In the genomic region with DNA sequence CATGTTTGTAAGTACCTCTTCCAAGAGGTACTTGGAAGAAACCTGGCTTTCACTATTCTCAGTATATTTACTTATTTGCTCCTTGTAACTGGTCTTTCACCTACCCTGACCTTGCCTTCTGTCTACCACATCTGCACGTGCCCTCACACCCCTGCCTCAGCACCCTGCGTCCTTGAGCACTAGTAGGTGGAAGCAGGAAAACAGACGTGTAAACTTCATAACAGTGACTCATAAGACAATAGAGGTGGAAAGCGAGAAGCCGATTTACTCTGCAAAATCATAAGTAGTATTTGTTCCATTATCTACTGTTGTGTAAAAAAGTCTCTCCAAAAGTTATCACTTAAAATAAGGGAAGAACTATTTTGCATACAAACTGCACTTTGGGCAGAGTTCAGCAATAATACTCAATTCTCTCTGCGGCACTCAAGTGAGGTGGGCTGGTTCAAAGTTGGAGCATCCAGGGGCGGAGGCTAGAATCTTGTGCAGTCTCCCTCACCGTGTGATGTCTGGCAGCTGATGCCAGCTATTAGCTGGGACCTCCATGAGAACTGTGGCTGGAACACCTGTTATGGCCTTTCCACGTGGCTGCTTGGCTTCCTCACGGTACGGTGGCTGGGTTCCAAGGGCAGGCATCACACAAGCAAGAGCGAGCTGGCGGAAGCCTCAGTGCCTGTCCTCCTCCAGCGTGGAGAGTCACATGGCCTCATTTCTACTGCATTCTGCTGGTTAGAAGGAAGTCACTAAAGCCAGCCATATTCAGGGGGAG, we compare ENCODE assay signal across 8 cellular contexts. TPM values are rescaled to one million over a fixed set of nuclear protein-coding genes. Genes with fewer than 3 reads are reported as not detected.
DNase-seq lines count a peak whose midpoint lies in the region; ATAC-seq, FAIRE-seq and TF ChIP-seq lines count a peak whose summit lies in the region.

No MANE protein-coding gene starts in this region.

- H3K27me3 ChIP-seq in effector memory CD4-positive, alpha-beta T cell (replicated peaks; ENCODE audit: control insufficient read depth, insufficient read depth, low read length, poor library complexity, severe bottlenecking), result no peaks in the 10 kb centered on the region
- no peaks in the 10 kb centered on the region for H3K27me3 ChIP-seq in pancreas
- no peaks in the 10 kb centered on the region for H3K27me3 ChIP-seq in upper lobe of left lung

- TF ChIP-seq CTCF in A549 (IDR thresholded peaks at IDR 0.05) (no peak), pancreas (IDR thresholded peaks at IDR 0.05) (no peak), upper lobe of left lung (IDR thresholded peaks at IDR 0.05) (no peak)

- WGBS in A549 (ENCODE audit: missing lambda C conversion rate), result 44% methylated on average over 14 of the region's 14 CpGs
- 11 to 14% methylated on average over 14 of the region's 14 CpGs for WGBS in pancreas, 2 donors
- WGBS in upper lobe of left lung, 2 donors, result 21 to 32% methylated on average over 11 to 14 of the region's 14 CpGs

- H3K27ac ChIP-seq in A549, result peak overlapping the region; percentile 51 to 72
- H3K27ac ChIP-seq in effector memory CD4-positive, alpha-beta T cell (ENCODE audit: insufficient read depth, low read length, poor library complexity, severe bottlenecking), result peak overlapping the region; percentile 64
- H3K27ac ChIP-seq in pancreas, result peak overlapping the region; percentile 24 to 44 (median 33)
- peak overlapping the region; percentile 20 to 62 (median 58) for H3K27ac ChIP-seq in upper lobe of left lung

- H3K9me3 ChIP-seq in A549 (no peaks in the 10 kb centered on the region), pancreas (no peaks in the 10 kb centered on the region), upper lobe of left lung (no peaks in the 10 kb centered on the region)
- no peaks in the 10 kb centered on the region for H3K9me3 ChIP-seq in effector memory CD4-positive, alpha-beta T cell (ENCODE audit: control insufficient read depth, low read length)

- H3K4me1 ChIP-seq in A549 (peaks cover 56% of the 10 kb centered on the region), pancreas (peaks cover 4 to 14% (median 10%) of the 10 kb centered on the region in 3 donors), upper lobe of left lung (peaks cover 18 to 28% (median 23%) of the 10 kb centered on the region in 4 donors)
- H3K4me1 ChIP-seq in effector memory CD4-positive, alpha-beta T cell (ENCODE audit: control insufficient read depth, insufficient read depth, low read length, poor library complexity, severe bottlenecking), result peaks cover 39% of the 10 kb centered on the region

- ATAC-seq in A549 (peak; percentile 82; a peak in 5 of 6 replicates), GM19438 (IDR thresholded peaks at IDR 0.05; ENCODE audit: low read depth, unreplicated experiment) (peak; percentile 78), pancreas (peak; percentile 90 to 97 (median 96)), upper lobe of left lung (ENCODE audit: low FRiP score in 2 of 2) (peak; percentile 83)

- DNase-seq in A549 (ENCODE audit: low read depth in 1 of 2, low spot score in 1 of 2), result peak; percentile 36 to 59
- peak; percentile 4 for DNase-seq in NCI-H146 treated with DMSO at 0.1 percent for 48 hours (lab: John Stamatoyannopoulos, UW; ENCODE audit: unreplicated experiment)
- DNase-seq in activated CD4-positive, alpha-beta T cell treated with anti-CD3 and anti-CD28 coated beads, Interleukin-2, amount 50 U/mL, for 24 hours (ENCODE audit: low read depth in 1 of 2, low spot score in 1 of 2), result peak; percentile 36 to 43
- peak; percentile 36 to 55 (median 48) for DNase-seq in effector memory CD4-positive, alpha-beta T cell
- DNase-seq in pancreas, result peak; percentile 83 to 94 (median 87)
- DNase-seq in upper lobe of left lung, result peak in 1 of 2 donors; percentile 86
- no peak for DNase-seq in islet precursor cell

- intact Hi-C loops in pancreas (cut with DNase I), result no loop called here

- H3K4me3 ChIP-seq in A549 (no peak overlapping the region), pancreas (no peak overlapping the region), upper lobe of left lung (peak overlapping the region in 2 of 4 donors; percentile 24 to 30)
- peak overlapping the region; percentile 38 for H3K4me3 ChIP-seq in effector memory CD4-positive, alpha-beta T cell (ENCODE audit: insufficient read depth, low read depth, low read length, poor library complexity, severe bottlenecking)

- CTCF ChIA-PET in A549 (lab: Yijun Ruan, JAX), result interaction anchor here (0.7 to 1.0 kb wide), 2 partner anchors 19 to 34 kb away, joined by 3 read pairs; no protein-coding TSS in a partner anchor

- TF ChIP-seq RAD21 in A549 (conservative IDR thresholded peaks at IDR 0.05 in 1 of 2, IDR thresholded peaks at IDR 0.05 in 1 of 2), result no peak

- peak overlapping the region; percentile 61 for H3K4me2 ChIP-seq in A549

- TF ChIP-seq POLR2A in A549 (IDR thresholded peaks at IDR 0.05; ENCODE audit: low read length), result no peak
- no peak for TF ChIP-seq POLR2A in upper lobe of left lung (IDR thresholded peaks at IDR 0.05)

- FAIRE-seq in A549 (lab: Jason Lieb, UNC) (no peak), pancreas (lab: Jason Lieb, UNC) (no peak)

- POLR2A ChIA-PET in A549 (lab: Yijun Ruan, JAX), result interaction anchor here (0.7 kb wide), 1 partner anchor 12 kb away, joined by 3 read pairs; no protein-coding TSS in a partner anchor

- no peaks in the 10 kb centered on the region for H3K36me3 ChIP-seq in effector memory CD4-positive, alpha-beta T cell (ENCODE audit: control insufficient read depth, insufficient read depth, low read length)
- H3K36me3 ChIP-seq in pancreas (no peaks in the 10 kb centered on the region), upper lobe of left lung (no peaks in the 10 kb centered on the region)

- TF ChIP-seq EP300 in A549 (IDR thresholded peaks at IDR 0.05) (no peak), upper lobe of left lung (IDR thresholded peaks at IDR 0.05) (no peak)

TF ChIP-seq in A549, 52 proteins besides CTCF, POLR2A, EP300 and RAD21:
- no peak for TF ChIP-seq TP53 (CRISPR knock-in tag; IDR thresholded peaks at IDR 0.05)
- TF ChIP-seq, protein P1, sequence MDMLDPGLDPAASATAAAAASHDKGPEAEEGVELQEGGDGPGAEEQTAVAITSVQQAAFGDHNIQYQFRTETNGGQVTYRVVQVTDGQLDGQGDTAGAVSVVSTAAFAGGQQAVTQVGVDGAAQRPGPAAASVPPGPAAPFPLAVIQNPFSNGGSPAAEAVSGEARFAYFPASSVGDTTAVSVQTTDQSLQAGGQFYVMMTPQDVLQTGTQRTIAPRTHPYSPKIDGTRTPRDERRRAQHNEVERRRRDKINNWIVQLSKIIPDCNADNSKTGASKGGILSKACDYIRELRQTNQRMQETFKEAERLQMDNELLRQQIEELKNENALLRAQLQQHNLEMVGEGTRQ (IDR thresholded peaks at IDR 0.05), result peak; percentile 46; the same call in 1 of the 2 replicates
- TF ChIP-seq HDAC2 (IDR thresholded peaks at IDR 0.05), result no peak
- TF ChIP-seq JUNB (IDR thresholded peaks at IDR 0.05), result no peak
- TF ChIP-seq MYC (IDR thresholded peaks at IDR 0.05; ENCODE audit: borderline replicate concordance, low read length), result peak; percentile 77
- TF ChIP-seq, protein P2, sequence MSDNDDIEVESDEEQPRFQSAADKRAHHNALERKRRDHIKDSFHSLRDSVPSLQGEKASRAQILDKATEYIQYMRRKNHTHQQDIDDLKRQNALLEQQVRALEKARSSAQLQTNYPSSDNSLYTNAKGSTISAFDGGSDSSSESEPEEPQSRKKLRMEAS (IDR thresholded peaks at IDR 0.05), result peak; percentile 38; the same call in 1 of the 2 replicates
- no peak for TF ChIP-seq JUN (IDR thresholded peaks at IDR 0.05)
- TF ChIP-seq HOXA7 (CRISPR knock-in tag; IDR thresholded peaks at IDR 0.05), result no peak
- TF ChIP-seq RFX5 (IDR thresholded peaks at IDR 0.05), result no peak
- no peak for TF ChIP-seq NPAS2 (CRISPR knock-in tag; IDR thresholded peaks at IDR 0.05; ENCODE audit: borderline replicate concordance)
TF ChIP-seq in A549: peak in this region for 3.

RNA-seq across cellular contexts. Expression of a gene that starts 30.4 kb away (rescaled TPM):
- 48.2 and 71.7 TPM in 2 replicates for polyA plus RNA-seq in A549 (2011; rRNA removed)
- 38.2 and 53.4 TPM in 2 replicates for polyA plus RNA-seq in A549 (2012; cell fraction: cytosol; rRNA removed)
- polyA plus RNA-seq in A549 (2012; cell fraction: nucleus; rRNA removed), result 68.3 and 74.7 TPM in 2 replicates
- polyA plus RNA-seq in A549 (2017; fragmentation: RNase III; extraction: RNeasy Plus Mini Kit Qiagen cat#74134 plus additional on column Dnase treatment), result 49.4 to 64.0 TPM (median 59.1 TPM) in 3 replicates
- polyA minus RNA-seq in A549 (2011; rRNA and poly(A)+ RNA removed), result 175 and 196 TPM in 2 replicates
- total RNA-seq in pancreas, result 10 to 100 TPM; 19.6 to 61.0 (median 28.8) TPM
- polyA plus RNA-seq in pancreas, result 10 to 100 TPM; 16.9 to 27.1 TPM
- 100 to 1,000 TPM in 1 of 6 donors, 10 to 100 TPM in 5; 39.8 to 123 (median 51.1) TPM for total RNA-seq in upper lobe of left lung

RNA-seq across cellular contexts. Expression of a gene that starts 48.3 kb away (rescaled TPM):
- polyA plus RNA-seq in A549 (2011; rRNA removed), result 107 and 108 TPM in 2 replicates
- 115 and 117 TPM in 2 replicates for polyA plus RNA-seq in A549 (2012; cell fraction: cytosol; rRNA removed)
- 237 and 244 TPM in 2 replicates for polyA plus RNA-seq in A549 (2012; cell fraction: nucleus; rRNA removed)
- polyA plus RNA-seq in A549 (2017; fragmentation: RNase III; extraction: RNeasy Plus Mini Kit Qiagen cat#74134 plus additional on column Dnase treatment), result 169 to 184 TPM (median 182 TPM) in 3 replicates
- polyA minus RNA-seq in A549 (2011; rRNA and poly(A)+ RNA removed), result 63.4 and 82.5 TPM in 2 replicates
- total RNA-seq in pancreas, result 100 to 1,000 TPM in 1 of 6 donors, 10 to 100 TPM in 5; 64.4 to 118 (median 83.3) TPM
- 10 to 100 TPM; 75.8 to 99.0 TPM for polyA plus RNA-seq in pancreas
- total RNA-seq in upper lobe of left lung, result 100 to 1,000 TPM; 142 to 193 (median 173) TPM

RNA-seq across cellular contexts. Expression of a gene that starts 51.5 kb away (rescaled TPM):
- polyA plus RNA-seq in A549 (2011; rRNA removed), result not detected in 2 replicates
- not detected in 2 replicates for polyA plus RNA-seq in A549 (2012; cell fraction: cytosol; rRNA removed)
- not detected in 2 replicates for polyA plus RNA-seq in A549 (2012; cell fraction: nucleus; rRNA removed)
- polyA plus RNA-seq in A549 (2017; fragmentation: RNase III; extraction: RNeasy Plus Mini Kit Qiagen cat#74134 plus additional on column Dnase treatment), result not detected in 3 replicates
- polyA minus RNA-seq in A549 (2011; rRNA and poly(A)+ RNA removed), result not detected in 2 replicates
- under 1 TPM in 5 of 6 donors, not detected in 1; 0.20 to 0.83 (median 0.43) TPM for total RNA-seq in pancreas
- 1 to 10 TPM in 1 of 2 donors, under 1 TPM in 1; 0.27 to 1.8 TPM for polyA plus RNA-seq in pancreas
- 1 to 10 TPM in 1 of 6 donors, not detected in 5; 2.4 TPM for total RNA-seq in upper lobe of left lung
